In genomic region chr15:58330836-58331561, GRCh38 we compare ENCODE assay signal across 8 cellular contexts.
DNase-seq lines count a peak whose midpoint lies in the region; ATAC-seq and TF ChIP-seq lines count a peak whose summit lies in the region.

No MANE protein-coding gene starts in this region.

- H3K27me3 ChIP-seq in AG04450 (ENCODE audit: control insufficient read depth, insufficient read depth, low read length) (no peaks in the 10 kb centered on the region), Loucy (ENCODE audit: insufficient read depth, low read length, poor library complexity, severe bottlenecking) (no peaks in the 10 kb centered on the region)

- peak overlapping the region; percentile 62 for H3K4me2 ChIP-seq in Loucy (ENCODE audit: low read depth, low read length, poor library complexity, severe bottlenecking)

- peaks cover 31% of the 10 kb centered on the region for H3K4me1 Mint-ChIP-seq in central memory CD8-positive, alpha-beta T cell
- H3K4me1 Mint-ChIP-seq in naive thymus-derived CD8-positive, alpha-beta T cell, result peaks cover 22 to 36% (median 31%) of the 10 kb centered on the region in 4 donors

- no peak for DNase-seq in AG04450 (ENCODE audit: low read depth, low spot score)
- DNase-seq in central memory CD8-positive, alpha-beta T cell (ENCODE audit: low spot score in 2 of 2), result no peak
- no peak for DNase-seq in naive thymus-derived CD8-positive, alpha-beta T cell
- no peak for DNase-seq in H4 (ENCODE audit: low spot score)
- no peak for DNase-seq in MV-4-11 (lab: John Stamatoyannopoulos, UW)
- DNase-seq in NCI-H1105 treated with DMSO at 0.1 percent for 48 hours (lab: John Stamatoyannopoulos, UW), result no peak
- DNase-seq in DMS153 (lab: John Stamatoyannopoulos, UW), result no peak

- POLR2A ChIA-PET in AG04450 (lab: Yijun Ruan, JAX), result interaction anchor here (0.7 to 3.1 kb wide), 8 partner anchors 12 to 1042 kb away, joined by 3 to 25 read pairs (median 10); partner anchors contain the start of genes ADAM10, MINDY2 and MYO1E
- POLR2A ChIA-PET in naive thymus-derived CD8-positive, alpha-beta T cell (lab: Charles Lee), result no interaction called here

- H3K79me2 ChIP-seq in Loucy (ENCODE audit: insufficient read depth, low read length), result no peaks in the 10 kb centered on the region

- no peaks in the 10 kb centered on the region for H3K27me3 Mint-ChIP-seq in central memory CD8-positive, alpha-beta T cell
- H3K27me3 Mint-ChIP-seq in naive thymus-derived CD8-positive, alpha-beta T cell, result peaks cover 0 to 2% (median 0%) of the 10 kb centered on the region in 5 donors

- H3K9me3 ChIP-seq in AG04450 (ENCODE audit: control insufficient read depth, insufficient read depth, low read length) (peaks cover 4% of the 10 kb centered on the region; the same call in 1 of the 2 replicates), Loucy (ENCODE audit: insufficient read depth, low read depth, low read length) (peaks cover 7% of the 10 kb centered on the region; the same call in 1 of the 2 replicates)

- H3K9me3 Mint-ChIP-seq in central memory CD8-positive, alpha-beta T cell, result no peaks in the 10 kb centered on the region
- H3K9me3 Mint-ChIP-seq in naive thymus-derived CD8-positive, alpha-beta T cell, result peaks cover 0 to 21% (median 3%) of the 10 kb centered on the region in 9 donors

- no peaks in the 10 kb centered on the region for H4K20me1 ChIP-seq in Loucy (ENCODE audit: insufficient read depth, low read length, poor library complexity, severe bottlenecking)

- H2AFZ ChIP-seq in Loucy (ENCODE audit: low read length), result no peak overlapping the region

- H3K36me3 Mint-ChIP-seq in central memory CD8-positive, alpha-beta T cell (ENCODE audit: insufficient read depth), result no peaks in the 10 kb centered on the region
- H3K36me3 Mint-ChIP-seq in naive thymus-derived CD8-positive, alpha-beta T cell, result peaks cover 0 to 7% (median 0%) of the 10 kb centered on the region in 3 donors

- H3K9me2 ChIP-seq in Loucy (replicated peaks; ENCODE audit: low read depth, low read length), result no peaks in the 10 kb centered on the region

- TF ChIP-seq CTCF in AG04450 (IDR thresholded peaks at IDR 0.05; ENCODE audit: low read depth, low read length), result no peak
- no peak for TF ChIP-seq CTCF in Loucy (conservative IDR thresholded peaks at IDR 0.05; ENCODE audit: low read length)

- peak overlapping the region; percentile 44 for H3K4me3 Mint-ChIP-seq in central memory CD8-positive, alpha-beta T cell
- peak overlapping the region in 3 of 10 donors; percentile 16 to 31 (median 29) for H3K4me3 Mint-ChIP-seq in naive thymus-derived CD8-positive, alpha-beta T cell

- ATAC-seq in central memory CD8-positive, alpha-beta T cell (replicated peaks; ENCODE audit: extremely low read depth, poor library complexity, severe bottlenecking), result no peak
- ATAC-seq in naive thymus-derived CD8-positive, alpha-beta T cell, result no peak

- CTCF ChIA-PET in AG04450 (lab: Charles Lee), result interaction anchor here (1.3 kb wide), 1 partner anchor 103 kb away, joined by 3 read pairs; no protein-coding TSS in a partner anchor

- 0 out of 2 replicates have a peak, but pooled peaks cover 3% of the 10 kb centered on the region for H3F3A ChIP-seq in Loucy (ENCODE audit: low read depth)

- H3K4me1 ChIP-seq in Loucy (ENCODE audit: insufficient read depth, low read length, poor library complexity, severe bottlenecking), result peaks cover 34% of the 10 kb centered on the region

- peak overlapping the region; percentile 18 for H3K9ac ChIP-seq in Loucy (ENCODE audit: low read depth, low read length, poor library complexity, severe bottlenecking)

- no peaks in the 10 kb centered on the region for H3K36me3 ChIP-seq in Loucy (ENCODE audit: insufficient read depth, low read length)

- H3K27ac ChIP-seq in AG04450 (ENCODE audit: low read depth, low read length), result peak overlapping the region; percentile 81

- peak overlapping the region; percentile 94 for H3K27ac Mint-ChIP-seq in central memory CD8-positive, alpha-beta T cell (ENCODE audit: low read depth)
- peak overlapping the region in 6 of 10 donors; percentile 73 to 86 (median 81) for H3K27ac Mint-ChIP-seq in naive thymus-derived CD8-positive, alpha-beta T cell

- H3K4me3 ChIP-seq in AG04450 (ENCODE audit: low read depth, low read length), result no peak overlapping the region
- H3K4me3 ChIP-seq in Loucy (ENCODE audit: low read length, poor library complexity, severe bottlenecking), result peak overlapping the region; percentile 54
